ENCODE assay signal across 13 cellular contexts in genomic region chr7:71221049-71221448, GRCh38.
"Had no signal": no experiment of that assay in that cellular context is flagged by ENCODE, and none has a peak within 500 bp of the region (broad histone marks: within the 10 kb centered on the region; RNA-seq: fewer than 3 reads in every experiment).

No MANE protein-coding gene starts in this region.

- H3K36me3 ChIP-seq: brain microvascular endothelial cell had no signal

- ATAC-seq: activated CD8-positive, alpha-beta memory T cell treated with anti-CD3 and anti-CD28 coated beads, Interleukin-2, amount 10 ng/mL, durations not matched to agents 7 days and 5 days; left lobe of liver had no signal

- FAIRE-seq: small intestine had no signal

- DNase-seq: activated CD4-positive, alpha-beta T cell treated with anti-CD3 and anti-CD28 coated beads for 1 hour; activated CD4-positive, alpha-beta T cell treated with anti-CD3 and anti-CD28 coated beads, Interleukin-2, amount 50 U/mL, for 48 hours; activated CD8-positive, alpha-beta memory T cell treated with anti-CD3 and anti-CD28 coated beads, Interleukin-2, amount 10 ng/mL, durations not matched to agents 7 days and 5 days; activated effector memory CD4-positive, alpha-beta T cell treated with Interleukin-2 at 50 U/mL for 16 hours; activated T-cell treated with anti-CD3 and anti-CD28 coated beads, Interleukin-2, amount 50 U/mL, for 24 hours; amygdala; brain microvascular endothelial cell; cerebellar nuclear complex; dermis blood vessel endothelial cell; erythroblast; glutamatergic neuron; small intestine had no signal

- H3K27ac ChIP-seq: brain microvascular endothelial cell had no signal

- H3K27me3 ChIP-seq: brain microvascular endothelial cell had no signal
